Comparison of ENCODE assay signal across 1 cellular context in genomic region chr2:19488009-19488691, GRCh38.
TF ChIP-seq lines count a peak whose summit lies in the region.

No MANE protein-coding gene starts in this region.

TF ChIP-seq in HepG2, 621 proteins besides CTCF, POLR2A, EP300 and RAD21 (continued from another document):
- TF ChIP-seq FOXK1 (CRISPR knock-in tag; IDR thresholded peaks at IDR 0.05; ENCODE audit: borderline replicate concordance, low read depth) (peak; percentile 49; the same call in 1 of the 2 replicates), TCF7 (IDR thresholded peaks at IDR 0.05; ENCODE audit: low read depth) (peak; percentile 92), SATB2 (CRISPR knock-in tag; IDR thresholded peaks at IDR 0.05) (0 out of 2 replicates have a peak, but pooled peaks have one; percentile 45), IRF2 (CRISPR knock-in tag; IDR thresholded peaks at IDR 0.05) (peak; percentile 50; the same call in 1 of the 2 replicates), NR2F2 (IDR thresholded peaks at IDR 0.05; ENCODE audit: borderline replicate concordance, low read depth) (peak; percentile 53; the same call in 1 of the 2 replicates), GABPB1 (CRISPR knock-in tag; IDR thresholded peaks at IDR 0.05) (peak; percentile 45; the same call in 1 of the 2 replicates), RBM22 (optimal IDR thresholded peaks at IDR 0.05; ENCODE audit: low read length) (no peak), FOXJ3 (CRISPR knock-in tag; IDR thresholded peaks at IDR 0.05; ENCODE audit: borderline replicate concordance) (no peak), NFE2L2 (IDR thresholded peaks at IDR 0.05; ENCODE audit: low read length) (peak; percentile 39; the same call in 1 of the 2 replicates), SIX4 (CRISPR knock-in tag; IDR thresholded peaks at IDR 0.05) (peak; percentile 73; the same call in 1 of the 2 replicates), FOXM1 (CRISPR knock-in tag; IDR thresholded peaks at IDR 0.05) (no peak), ELF1 (CRISPR knock-in tag; IDR thresholded peaks at IDR 0.05) (0 out of 2 replicates have a peak, but pooled peaks have one; percentile 10), ZNF614 (CRISPR knock-in tag; IDR thresholded peaks at IDR 0.05; ENCODE audit: borderline replicate concordance) (peak; percentile 88; the same call in 1 of the 2 replicates), ISL2 (CRISPR knock-in tag; IDR thresholded peaks at IDR 0.05) (peak; percentile 89), GATA4 (IDR thresholded peaks at IDR 0.05; ENCODE audit: borderline replicate concordance, low read depth) (peak; percentile 60; the same call in 1 of the 2 replicates), NFKBIZ (CRISPR knock-in tag; IDR thresholded peaks at IDR 0.05) (no peak), KLF16 (CRISPR knock-in tag; IDR thresholded peaks at IDR 0.05) (peak in 1 of 2 experiments; percentile 31; a peak in 1 of 4 replicates), ZNF350 (CRISPR knock-in tag; IDR thresholded peaks at IDR 0.05; ENCODE audit: borderline replicate concordance, low read depth) (no peak), FOXA1 (IDR thresholded peaks at IDR 0.05) (no peak), FOXA1 (CRISPR knock-in tag; IDR thresholded peaks at IDR 0.05) (peak; percentile 72), FIP1L1 (IDR thresholded peaks at IDR 0.05; ENCODE audit: borderline replicate concordance, insufficient read depth, low read depth, low read length) (no peak), RXRA (CRISPR knock-in tag; IDR thresholded peaks at IDR 0.05) (peak; percentile 72; the same call in 1 of the 2 replicates), ATF3 (CRISPR knock-in tag; IDR thresholded peaks at IDR 0.05) (peak; percentile 93), YEATS2 (CRISPR knock-in tag; IDR thresholded peaks at IDR 0.05; ENCODE audit: borderline replicate concordance) (peak; percentile 42; the same call in 1 of the 2 replicates), ELF3 (CRISPR knock-in tag; IDR thresholded peaks at IDR 0.05) (peak; percentile 85; the same call in 1 of the 2 replicates), MLX (CRISPR knock-in tag; IDR thresholded peaks at IDR 0.05) (0 out of 2 replicates have a peak, but pooled peaks have one; percentile 19), ZBTB33 (CRISPR knock-in tag; IDR thresholded peaks at IDR 0.05) (peak; percentile 63; the same call in 1 of the 2 replicates), IKZF5 (CRISPR knock-in tag; IDR thresholded peaks at IDR 0.05) (0 out of 2 replicates have a peak, but pooled peaks have one; percentile 49), SMAD3 (CRISPR knock-in tag; IDR thresholded peaks at IDR 0.05) (peak; percentile 73; the same call in 1 of the 2 replicates), IKZF4 (CRISPR knock-in tag; IDR thresholded peaks at IDR 0.05; ENCODE audit: borderline replicate concordance, low read depth, not compliant biosample characterization) (no peak), HMG20B (CRISPR knock-in tag; conservative IDR thresholded peaks at IDR 0.05) (0 out of 2 replicates have a peak, but pooled peaks have one; percentile 16), ZNF335 (CRISPR knock-in tag; IDR thresholded peaks at IDR 0.05) (peak; percentile 37; the same call in 1 of the 2 replicates), ZNF253 (CRISPR knock-in tag; IDR thresholded peaks at IDR 0.05; ENCODE audit: borderline replicate concordance) (no peak), POGZ (CRISPR knock-in tag; IDR thresholded peaks at IDR 0.05) (peak; percentile 45; the same call in 1 of the 2 replicates), MED1 (CRISPR knock-in tag; IDR thresholded peaks at IDR 0.05) (peak; percentile 65), SAP130 (CRISPR knock-in tag; IDR thresholded peaks at IDR 0.05; ENCODE audit: low read depth) (peak; percentile 40), ZNF878 (CRISPR knock-in tag; IDR thresholded peaks at IDR 0.05) (no peak), NCOA2 (CRISPR knock-in tag; IDR thresholded peaks at IDR 0.05) (peak; percentile 88), THRA (CRISPR knock-in tag; IDR thresholded peaks at IDR 0.05; ENCODE audit: borderline replicate concordance) (peak; percentile 84; the same call in 1 of the 2 replicates), TCF7L2 (IDR thresholded peaks at IDR 0.05; ENCODE audit: low read depth, low read length) (peak; percentile 18; the same call in 1 of the 2 replicates)
- TF ChIP-seq, protein P1, sequence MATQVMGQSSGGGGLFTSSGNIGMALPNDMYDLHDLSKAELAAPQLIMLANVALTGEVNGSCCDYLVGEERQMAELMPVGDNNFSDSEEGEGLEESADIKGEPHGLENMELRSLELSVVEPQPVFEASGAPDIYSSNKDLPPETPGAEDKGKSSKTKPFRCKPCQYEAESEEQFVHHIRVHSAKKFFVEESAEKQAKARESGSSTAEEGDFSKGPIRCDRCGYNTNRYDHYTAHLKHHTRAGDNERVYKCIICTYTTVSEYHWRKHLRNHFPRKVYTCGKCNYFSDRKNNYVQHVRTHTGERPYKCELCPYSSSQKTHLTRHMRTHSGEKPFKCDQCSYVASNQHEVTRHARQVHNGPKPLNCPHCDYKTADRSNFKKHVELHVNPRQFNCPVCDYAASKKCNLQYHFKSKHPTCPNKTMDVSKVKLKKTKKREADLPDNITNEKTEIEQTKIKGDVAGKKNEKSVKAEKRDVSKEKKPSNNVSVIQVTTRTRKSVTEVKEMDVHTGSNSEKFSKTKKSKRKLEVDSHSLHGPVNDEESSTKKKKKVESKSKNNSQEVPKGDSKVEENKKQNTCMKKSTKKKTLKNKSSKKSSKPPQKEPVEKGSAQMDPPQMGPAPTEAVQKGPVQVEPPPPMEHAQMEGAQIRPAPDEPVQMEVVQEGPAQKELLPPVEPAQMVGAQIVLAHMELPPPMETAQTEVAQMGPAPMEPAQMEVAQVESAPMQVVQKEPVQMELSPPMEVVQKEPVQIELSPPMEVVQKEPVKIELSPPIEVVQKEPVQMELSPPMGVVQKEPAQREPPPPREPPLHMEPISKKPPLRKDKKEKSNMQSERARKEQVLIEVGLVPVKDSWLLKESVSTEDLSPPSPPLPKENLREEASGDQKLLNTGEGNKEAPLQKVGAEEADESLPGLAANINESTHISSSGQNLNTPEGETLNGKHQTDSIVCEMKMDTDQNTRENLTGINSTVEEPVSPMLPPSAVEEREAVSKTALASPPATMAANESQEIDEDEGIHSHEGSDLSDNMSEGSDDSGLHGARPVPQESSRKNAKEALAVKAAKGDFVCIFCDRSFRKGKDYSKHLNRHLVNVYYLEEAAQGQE (IDR thresholded peaks at IDR 0.05; ENCODE audit: borderline replicate concordance in 1 of 2, low read depth in 1 of 2, low read length in 2 of 2) = 0 out of 4 replicates have a peak, but pooled peaks of 1 of the 2 experiments have one; percentile 26
- TF ChIP-seq, protein P2, sequence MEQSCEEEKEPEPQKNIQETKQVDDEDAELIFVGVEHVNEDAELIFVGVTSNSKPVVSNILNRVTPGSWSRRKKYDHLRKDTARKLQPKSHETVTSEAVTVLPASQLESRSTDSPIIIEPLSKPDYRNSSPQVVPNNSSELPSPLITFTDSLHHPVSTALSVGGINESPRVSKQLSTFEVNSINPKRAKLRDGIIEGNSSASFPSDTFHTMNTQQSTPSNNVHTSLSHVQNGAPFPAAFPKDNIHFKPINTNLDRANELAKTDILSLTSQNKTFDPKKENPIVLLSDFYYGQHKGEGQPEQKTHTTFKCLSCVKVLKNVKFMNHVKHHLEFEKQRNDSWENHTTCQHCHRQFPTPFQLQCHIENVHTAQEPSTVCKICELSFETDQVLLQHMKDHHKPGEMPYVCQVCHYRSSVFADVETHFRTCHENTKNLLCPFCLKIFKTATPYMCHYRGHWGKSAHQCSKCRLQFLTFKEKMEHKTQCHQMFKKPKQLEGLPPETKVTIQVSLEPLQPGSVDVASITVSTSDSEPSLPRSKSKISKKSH (CRISPR knock-in tag; IDR thresholded peaks at IDR 0.05; ENCODE audit: borderline replicate concordance) = no peak
- TF ChIP-seq, protein P3, sequence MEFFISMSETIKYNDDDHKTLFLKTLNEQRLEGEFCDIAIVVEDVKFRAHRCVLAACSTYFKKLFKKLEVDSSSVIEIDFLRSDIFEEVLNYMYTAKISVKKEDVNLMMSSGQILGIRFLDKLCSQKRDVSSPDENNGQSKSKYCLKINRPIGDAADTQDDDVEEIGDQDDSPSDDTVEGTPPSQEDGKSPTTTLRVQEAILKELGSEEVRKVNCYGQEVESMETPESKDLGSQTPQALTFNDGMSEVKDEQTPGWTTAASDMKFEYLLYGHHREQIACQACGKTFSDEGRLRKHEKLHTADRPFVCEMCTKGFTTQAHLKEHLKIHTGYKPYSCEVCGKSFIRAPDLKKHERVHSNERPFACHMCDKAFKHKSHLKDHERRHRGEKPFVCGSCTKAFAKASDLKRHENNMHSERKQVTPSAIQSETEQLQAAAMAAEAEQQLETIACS (CRISPR knock-in tag; IDR thresholded peaks at IDR 0.05) = no peak
